Comparison of ENCODE assay signal across 8 cellular contexts in genomic region chr4:2570551-2571222, GRCh38. TPM values are rescaled to one million over a fixed set of nuclear protein-coding genes. Genes with fewer than 3 reads are reported as not detected.
A peak's percentile ranks its signal among the peaks of the same experiment; 100 is the strongest.
DNase-seq lines count a peak whose midpoint lies in the region; ATAC-seq and TF ChIP-seq lines count a peak whose summit lies in the region.

No MANE protein-coding gene starts in this region.

- no peaks in the 10 kb centered on the region for H3K27me3 ChIP-seq in brain microvascular endothelial cell (replicated peaks)

- H3K27ac Mint-ChIP-seq in natural killer cell (peak overlapping the region; percentile 93 to 94), type B pancreatic cell (peak overlapping the region; percentile 27)

- H3K36me3 ChIP-seq in brain microvascular endothelial cell (replicated peaks): peaks cover under 1% of the 10 kb centered on the region

- TF ChIP-seq CTCF in GM13976 (IDR thresholded peaks at IDR 0.05; ENCODE audit: borderline replicate concordance, control extremely low read depth, extremely low read depth, insufficient read depth, missing control alignments) (no peak), natural killer cell (IDR thresholded peaks at IDR 0.05) (no peak), type B pancreatic cell (conservative IDR thresholded peaks at IDR 0.05) (no peak), brain microvascular endothelial cell (IDR thresholded peaks at IDR 0.05; ENCODE audit: low read depth, low read length, missing control alignments) (no peak)

- in situ Hi-C loops in GM13976 (cut with MboI; ENCODE audit: low sequenced_read_pairs, unreplicated experiment): no loop called here
- in situ Hi-C loops in brain microvascular endothelial cell (cut with HindIII; ENCODE audit: low pct_ligation_motif_present, low sequenced_read_pairs): no loop called here

- intact Hi-C loops in natural killer cell (cut with micrococcal nuclease): loop anchor here (2.0 kb wide), 1 partner anchor 34 kb away; the partner anchor contains the start of gene FAM193A

- no peaks in the 10 kb centered on the region for H3K36me3 Mint-ChIP-seq in natural killer cell
- H3K36me3 Mint-ChIP-seq in type B pancreatic cell: peaks cover 21% of the 10 kb centered on the region

- ATAC-seq in HG03039 (IDR thresholded peaks at IDR 0.05; ENCODE audit: unreplicated experiment) (peak; percentile 61), natural killer cell (peak; percentile 99 to 100 (median 99))

- H3K27ac ChIP-seq in brain microvascular endothelial cell: no peak overlapping the region

- DNase-seq in GM13976 (ENCODE audit: low spot score): peak; percentile 81
- DNase-seq in activated T-cell treated with anti-CD3 and anti-CD28 coated beads for 48 hours (ENCODE audit: low read depth): peak; percentile 34
- DNase-seq in natural killer cell: peak; percentile 72
- no peak for DNase-seq in type B pancreatic cell (ENCODE audit: extremely low spot score, unreplicated experiment)
- no peak for DNase-seq in NCI-H146 treated with DMSO at 0.1 percent for 48 hours (lab: John Stamatoyannopoulos, UW; ENCODE audit: unreplicated experiment)
- DNase-seq in LoVo (ENCODE audit: low spot score): no peak
- DNase-seq in brain microvascular endothelial cell: no peak

- H3K27me3 Mint-ChIP-seq in natural killer cell (ENCODE audit: low read depth in 2 of 2) (no peaks in the 10 kb centered on the region), type B pancreatic cell (no peaks in the 10 kb centered on the region)

- H3K9me3 Mint-ChIP-seq in natural killer cell (no peaks in the 10 kb centered on the region), type B pancreatic cell (no peaks in the 10 kb centered on the region)

- H3K4me1 Mint-ChIP-seq in natural killer cell (peaks cover 37 to 53% of the 10 kb centered on the region in 2 donors), type B pancreatic cell (ENCODE audit: unreplicated experiment) (peaks cover 35% of the 10 kb centered on the region)

- no peak overlapping the region for H3K4me3 ChIP-seq in brain microvascular endothelial cell (ENCODE audit: low read depth, low read length)

- H3K4me3 Mint-ChIP-seq in natural killer cell: peak overlapping the region; percentile 76
- H3K4me3 Mint-ChIP-seq in type B pancreatic cell: no peak overlapping the region

RNA-seq across cellular contexts. Expression of gene FAM193A, which starts 34.2 kb away (rescaled TPM):
- total RNA-seq in natural killer cell (10 to 100 TPM; 39.4 to 49.3 (median 48.1) TPM), type B pancreatic cell (ENCODE audit: low replicate concordance) (26.8 and 37.1 TPM in 2 replicates)

Comparison
In these comparisons a context has a peak if more than half of its experiments do, and no peak if none do; other contexts are left out.
1. DNase-seq: peak in GM13976 (single experiment), activated T-cell treated with anti-CD3 and anti-CD28 coated beads for 48 hours (single experiment) and natural killer cell (single experiment); none in type B pancreatic cell (single experiment), NCI-H146 treated with DMSO at 0.1 percent for 48 hours (single experiment), LoVo (single experiment) and brain microvascular endothelial cell (single experiment).